ENCODE assay signal across 29 cellular contexts in genomic region chr5:113311301-113311700, GRCh38.
DNase-seq lines count a peak whose midpoint lies in the region; ATAC-seq and TF ChIP-seq lines count a peak whose summit lies in the region.
"Had no signal": no experiment of that assay in that cellular context is flagged by ENCODE, and none has a peak within 500 bp of the region (broad histone marks: within the 10 kb centered on the region; RNA-seq: fewer than 3 reads in every experiment).

No MANE protein-coding gene starts in this region.

- no peak overlapping the region for H3K4me2 ChIP-seq in trophoblast cell (ENCODE audit: low read length)
- H3K4me2 ChIP-seq: A549, KMS-11 had no signal

- H2AK5ac ChIP-seq in trophoblast cell (ENCODE audit: low read length) = no peak overlapping the region

- H3K79me2 ChIP-seq in trophoblast cell (ENCODE audit: control insufficient read depth, insufficient read depth, low read length, poor library complexity) = no peaks in the 10 kb centered on the region

- DNase-seq in HCEC 1CT (peak; percentile 29), WERI-Rb-1 (peak; percentile 87), fibroblast of villous mesenchyme (ENCODE audit: low read depth) (peak; percentile 64), trophoblast cell (peak; percentile 16 to 38), KBM-7 (no peak), NCI-H2227 treated with DMSO at 0.1 percent for 48 hours (lab: John Stamatoyannopoulos, UW) (no peak)
- DNase-seq: Caco-2; CD8-positive, alpha-beta T cell; DMS79; EL; GF-D8; H7; HFFc6; IMR-90; NCI-H1092 treated with DMSO at 0.1 percent for 48 hours; NCI-H1436; NCI-H187; NCI-H2081 treated with DMSO at 0.1 percent for 48 hours; NCI-H2171; NCI-H345; NCI-H524; NCI-H774; Right ventricle myocardium superior; RPMI8226; T-helper 1 cell had no signal

- no peak overlapping the region for H4K8ac ChIP-seq in trophoblast cell (ENCODE audit: low read depth, low read length)

- no peak for TF ChIP-seq CTCF in WERI-Rb-1 (IDR thresholded peaks at IDR 0.05; ENCODE audit: low read depth, low read length)
- no peak for TF ChIP-seq CTCF in fibroblast of villous mesenchyme (IDR thresholded peaks at IDR 0.05; ENCODE audit: insufficient read depth, low read depth, low read length)

- H3K4ac ChIP-seq in trophoblast cell (ENCODE audit: low read depth, low read length) = no peak overlapping the region

- no peak overlapping the region for H3K9ac ChIP-seq in trophoblast cell (ENCODE audit: low read length)
- H3K9ac ChIP-seq: KMS-11 had no signal

- H2BK12ac ChIP-seq in trophoblast cell (ENCODE audit: low read length) = no peak overlapping the region

- no peak overlapping the region for H3K23ac ChIP-seq in trophoblast cell (ENCODE audit: low read length)

- no peak overlapping the region for H2BK5ac ChIP-seq in trophoblast cell (ENCODE audit: low read depth, low read length, poor library complexity)

- peaks cover 2 to 4% of the 10 kb centered on the region in 2 experiments for H3K4me1 ChIP-seq in trophoblast cell (ENCODE audit: control insufficient read depth in 1 of 2, insufficient read depth in 2 of 2, low read length in 2 of 2)
- H3K4me1 ChIP-seq: Caco-2 had no signal

- H3K36me3 ChIP-seq in WERI-Rb-1 = no peaks in the 10 kb centered on the region
- no peaks in the 10 kb centered on the region for H3K36me3 ChIP-seq in trophoblast cell (ENCODE audit: control insufficient read depth in 1 of 2, insufficient read depth in 2 of 2, low read length in 2 of 2)

- no peaks in the 10 kb centered on the region for H3K79me1 ChIP-seq in trophoblast cell (ENCODE audit: low read length)

- H4K91ac ChIP-seq in trophoblast cell (ENCODE audit: low read depth, low read length) = no peak overlapping the region

- H3K27me3 ChIP-seq in WERI-Rb-1 (ENCODE audit: insufficient read depth, low read depth, severe bottlenecking) = no peaks in the 10 kb centered on the region
- no peaks in the 10 kb centered on the region for H3K27me3 ChIP-seq in trophoblast cell (ENCODE audit: insufficient read depth, low read length)

- no peak overlapping the region for H3K14ac ChIP-seq in trophoblast cell (ENCODE audit: low read length)

- H3K9me3 ChIP-seq in WERI-Rb-1 (ENCODE audit: severe bottlenecking) (no peaks in the 10 kb centered on the region), trophoblast cell (ENCODE audit: insufficient read depth, low read depth, low read length) (no peaks in the 10 kb centered on the region)
- H3K9me3 ChIP-seq: A549, Caco-2 had no signal

- H3K18ac ChIP-seq in trophoblast cell (ENCODE audit: low read length) = no peak overlapping the region

- no peak overlapping the region for H2AFZ ChIP-seq in trophoblast cell (ENCODE audit: insufficient read depth, low read length, poor library complexity)

- WGBS in trophoblast cell (ENCODE audit: extremely low coverage, insufficient coverage, insufficient read length) = no CpG with 5 or more reads among the region's 5 CpGs

- no peak overlapping the region for H3K4me3 ChIP-seq in WERI-Rb-1 (ENCODE audit: low read depth, low read length)
- H3K4me3 ChIP-seq in fibroblast of villous mesenchyme (ENCODE audit: low read depth, low read length) = no peak overlapping the region
- no peak overlapping the region for H3K4me3 ChIP-seq in trophoblast cell (ENCODE audit: low read depth, low read length)
- H3K4me3 ChIP-seq: A549 had no signal

- ATAC-seq in HG03521 (IDR thresholded peaks at IDR 0.05; ENCODE audit: unreplicated experiment) = no peak
- ATAC-seq: A549; CD8-positive, alpha-beta T cell had no signal

- H2BK120ac ChIP-seq in trophoblast cell (ENCODE audit: insufficient read depth, low read length, poor library complexity) = no peak overlapping the region

- H3K27ac ChIP-seq in WERI-Rb-1 (peak overlapping the region; percentile 75), trophoblast cell (ENCODE audit: low read depth, low read length) (no peak overlapping the region)
- H3K27ac ChIP-seq: A549, C4-2B, KMS-11 had no signal

- no peak overlapping the region for H4K12ac ChIP-seq in trophoblast cell (ENCODE audit: low read depth, low read length)

- in situ Hi-C loops in KBM-7 (cut with MboI; ENCODE audit: low pct_unique_long_range_greater_than_20kb, low sequenced_read_pairs) = no loop called here

Comparison
In these comparisons a context has a peak if more than half of its experiments do, and no peak if none do; other contexts are left out.
1. DNase-seq: peak in HCEC 1CT (single experiment), WERI-Rb-1 (single experiment), fibroblast of villous mesenchyme (single experiment) and trophoblast cell (2 of 2); none in KBM-7 (single experiment) and NCI-H2227 treated with DMSO at 0.1 percent for 48 hours (single experiment).